In the genomic region with DNA sequence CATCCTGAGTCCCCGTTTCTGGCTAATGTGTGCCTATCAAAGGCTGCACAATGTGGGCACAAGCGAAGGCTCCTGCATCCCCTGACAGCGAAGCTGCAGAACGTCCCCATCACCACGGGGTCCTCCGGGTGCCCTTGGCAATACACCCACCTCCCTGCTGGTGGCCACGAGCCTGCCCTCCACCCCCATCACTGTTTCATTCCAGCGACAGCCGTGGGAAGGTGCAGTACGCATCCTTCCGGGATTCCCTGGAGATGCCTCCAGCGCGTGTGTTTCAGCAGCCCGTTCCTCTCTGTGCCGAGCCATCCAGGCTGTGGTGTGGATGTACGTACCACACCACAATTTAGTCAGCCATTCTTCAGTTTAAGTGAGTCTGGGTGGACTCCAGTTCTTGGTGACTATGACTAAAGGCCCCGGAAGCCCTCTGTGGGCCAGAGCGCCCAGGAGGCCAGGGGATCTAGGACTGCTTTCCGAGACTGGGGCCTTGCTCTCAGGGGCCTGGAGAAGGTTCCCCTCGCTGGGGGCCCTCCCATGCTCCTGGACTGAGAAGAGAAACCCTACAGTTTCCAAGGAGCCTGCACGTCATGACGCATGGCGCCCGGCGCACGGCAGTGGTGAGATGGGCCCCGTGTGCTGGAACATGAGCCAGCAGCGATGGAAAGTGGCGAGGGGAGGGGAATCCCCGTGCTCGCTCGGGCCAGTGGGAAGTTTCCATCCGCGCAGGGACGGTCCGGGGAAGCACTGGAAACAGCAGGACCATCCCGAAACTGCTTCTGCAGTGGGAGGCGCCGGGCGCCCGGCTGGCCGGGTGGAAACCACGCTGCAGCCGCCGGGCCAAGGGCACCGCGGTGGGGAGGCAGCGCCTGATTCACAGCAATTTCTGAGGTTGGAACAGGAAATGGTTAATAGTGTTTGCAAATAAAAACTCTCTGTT, we compare ENCODE assay signal across 9 cellular contexts. TPM values are rescaled to one million over a fixed set of nuclear protein-coding genes. Genes with fewer than 3 reads are reported as not detected.
A peak's percentile ranks its signal among the peaks of the same experiment; 100 is the strongest.
DNase-seq lines count a peak whose midpoint lies in the region; ATAC-seq and TF ChIP-seq lines count a peak whose summit lies in the region.
"Had no signal": no experiment of that assay in that cellular context is flagged by ENCODE, and none has a peak within 500 bp of the region (broad histone marks: within the 10 kb centered on the region; RNA-seq: fewer than 3 reads in every experiment).

No MANE protein-coding gene starts in this region.

- H3K4me1 ChIP-seq in IMR-90 (ENCODE audit: control insufficient read depth, insufficient read depth, low read length) = no peaks in the 10 kb centered on the region; the same call in 1 of the 2 replicates

- CTCF ChIA-PET in IMR-90 (lab: Yijun Ruan, JAX) = no interaction called here

- no peaks in the 10 kb centered on the region for H3K9me3 ChIP-seq in IMR-90 (ENCODE audit: control insufficient read depth, insufficient read depth, low read length)
- H3K9me3 ChIP-seq: gastrocnemius medialis had no signal

- H2BK15ac ChIP-seq in IMR-90 (ENCODE audit: low read depth, low read length) = no peak overlapping the region

- no peaks in the 10 kb centered on the region for H3K36me3 ChIP-seq in IMR-90 (ENCODE audit: control insufficient read depth, insufficient read depth, low read length)
- H3K36me3 ChIP-seq: gastrocnemius medialis had no signal

- DNase-seq in AG20443 (ENCODE audit: low spot score) = peak; percentile 58
- peak; percentile 55 for DNase-seq in IMR-90
- peak; percentile 39 for DNase-seq in activated effector memory CD4-positive, alpha-beta T cell treated with Interleukin-2 at 50 U/mL for 16 hours
- peak; percentile 44 for DNase-seq in natural killer cell treated with Interleukin-12 subunit alpha and Interleukin-12 subunit beta and Interleukin-15 and Interleukin-18, amount 100 ng/mL, for 72 hours (ENCODE audit: low spot score)
- DNase-seq in DMS153 (lab: John Stamatoyannopoulos, UW) = no peak
- no peak for DNase-seq in SHP77 treated with DMSO at 0.1 percent for 48 hours (lab: John Stamatoyannopoulos, UW)
- no peak for DNase-seq in SKM-1 treated with dmso at 0.1 percent for 144 hours (lab: John Stamatoyannopoulos, UW; ENCODE audit: unreplicated experiment)
- DNase-seq: gastrocnemius medialis had no signal

- BruUV-seq in IMR-90 (replicated peaks; lab: Mats Ljungman, UMichigan) = no TSS peak

- peaks cover 5% of the 10 kb centered on the region for H4K20me1 ChIP-seq in IMR-90 (ENCODE audit: insufficient read depth, low read length)

- H3K4me3 ChIP-seq in IMR-90 (ENCODE audit: insufficient read depth, low read depth, low read length) = no peak overlapping the region

- peak overlapping the region; percentile 81 for H2AFZ ChIP-seq in IMR-90 (replicated peaks; ENCODE audit: low read length, poor library complexity)

- no peak overlapping the region for H2BK120ac ChIP-seq in IMR-90 (ENCODE audit: low read depth, low read length)

- H3K9ac ChIP-seq in IMR-90 (ENCODE audit: low read depth, low read length) = no peak overlapping the region

- peaks cover 16% of the 10 kb centered on the region for H3K9me3 Mint-ChIP-seq in natural killer cell treated with Interleukin-12 subunit alpha and Interleukin-12 subunit beta and Interleukin-15 and Interleukin-18, amount 100 ng/mL, for 72 hours

- peak; percentile 28 for ATAC-seq in IMR-90 (ENCODE audit: low read depth)
- ATAC-seq in natural killer cell treated with Interleukin-12 subunit alpha and Interleukin-12 subunit beta and Interleukin-15 and Interleukin-18, amount 100 ng/mL, for 72 hours = peak; percentile 57 to 70
- ATAC-seq in HG03565 (IDR thresholded peaks at IDR 0.05; ENCODE audit: unreplicated experiment) = no peak
- ATAC-seq: gastrocnemius medialis had no signal

- H2BK20ac ChIP-seq in IMR-90 (ENCODE audit: low read depth, low read length) = no peak overlapping the region

- peaks cover 30% of the 10 kb centered on the region for H3K36me3 Mint-ChIP-seq in natural killer cell treated with Interleukin-12 subunit alpha and Interleukin-12 subunit beta and Interleukin-15 and Interleukin-18, amount 100 ng/mL, for 72 hours

- H3K4me2 ChIP-seq in IMR-90 (ENCODE audit: low read depth, low read length) = peak overlapping the region; percentile 22; the same call in 1 of the 2 replicates

- peaks cover 36 to 38% of the 10 kb centered on the region in 2 donors for H3K27me3 Mint-ChIP-seq in natural killer cell treated with Interleukin-12 subunit alpha and Interleukin-12 subunit beta and Interleukin-15 and Interleukin-18, amount 100 ng/mL, for 72 hours

- no peak overlapping the region for H3K18ac ChIP-seq in IMR-90 (ENCODE audit: low read depth, low read length)

- no peak overlapping the region for H3K56ac ChIP-seq in IMR-90 (ENCODE audit: extremely low read depth, insufficient read depth, low read length)

- no peak overlapping the region for H3K23ac ChIP-seq in IMR-90 (ENCODE audit: low read depth, low read length)

- H4K8ac ChIP-seq in IMR-90 (ENCODE audit: low read depth in 2 of 2, low read length in 2 of 2) = no peak overlapping the region

- H4K5ac ChIP-seq in IMR-90 (ENCODE audit: low read depth, low read length) = no peak overlapping the region

- H3K27me3 ChIP-seq in IMR-90 (ENCODE audit: control insufficient read depth, insufficient read depth, low read length) = peaks cover 29% of the 10 kb centered on the region

- H2BK5ac ChIP-seq in IMR-90 (ENCODE audit: low read depth, low read length, poor library complexity, severe bottlenecking) = no peak overlapping the region

- TF ChIP-seq POLR2A in IMR-90 (IDR thresholded peaks at IDR 0.05; ENCODE audit: low read depth, low read length) = no peak

- H2AK5ac ChIP-seq in IMR-90 (ENCODE audit: low read depth, low read length) = no peak overlapping the region

- in situ Hi-C loops in IMR-90 (cut with MboI; ENCODE audit: low sequenced_read_pairs) = no loop called here

- H3K27ac Mint-ChIP-seq in natural killer cell treated with Interleukin-12 subunit alpha and Interleukin-12 subunit beta and Interleukin-15 and Interleukin-18, amount 100 ng/mL, for 72 hours = peak overlapping the region; percentile 19 to 68

- H4K91ac ChIP-seq in IMR-90 (ENCODE audit: insufficient read depth, low read depth, low read length) = no peak overlapping the region

- no peaks in the 10 kb centered on the region for H3K79me1 ChIP-seq in IMR-90 (ENCODE audit: low read depth in 1 of 2, low read length in 2 of 2)

- WGBS in IMR-90 (ENCODE audit: extremely low coverage in 2 of 2, insufficient read length in 1 of 2), 2 experiments = 39% methylated on average over 15 of the region's 48 CpGs; no CpG with 5 or more reads in 1 of the 2 experiments

- no peak for TF ChIP-seq RAD21 in IMR-90 (IDR thresholded peaks at IDR 0.05; ENCODE audit: low read length)

- POLR2A ChIA-PET in IMR-90 (lab: Charles Lee; ENCODE audit: unreplicated experiment) = no interaction called here

- intact Hi-C loops in IMR-90 (cut with micrococcal nuclease) = no loop called here

- H2AK9ac ChIP-seq in IMR-90 (replicated peaks; ENCODE audit: low read depth, low read length, poor library complexity) = peak overlapping the region; percentile 1

- H3K4me1 Mint-ChIP-seq in natural killer cell treated with Interleukin-12 subunit alpha and Interleukin-12 subunit beta and Interleukin-15 and Interleukin-18, amount 100 ng/mL, for 72 hours (ENCODE audit: low read depth in 2 of 2) = peaks cover 47 to 56% of the 10 kb centered on the region in 2 donors

- H3K9me1 ChIP-seq in IMR-90 (ENCODE audit: insufficient read depth, low read length) = peaks cover 19% of the 10 kb centered on the region

- H3K14ac ChIP-seq in IMR-90 (replicated peaks; ENCODE audit: low read depth, low read length) = no peak overlapping the region

- no peak for TF ChIP-seq CTCF in IMR-90 (conservative IDR thresholded peaks at IDR 0.05; ENCODE audit: low read depth, low read length)

- dilution Hi-C loops in IMR-90 (cut with HindIII; ENCODE audit: low sequenced_read_pairs, unreplicated experiment) = no loop called here

- H3K4me3 Mint-ChIP-seq in natural killer cell treated with Interleukin-12 subunit alpha and Interleukin-12 subunit beta and Interleukin-15 and Interleukin-18, amount 100 ng/mL, for 72 hours = peak overlapping the region; percentile 83

- no peak overlapping the region for H3K27ac ChIP-seq in IMR-90 (ENCODE audit: insufficient read depth, low read length)
- H3K27ac ChIP-seq: gastrocnemius medialis had no signal

- H3K4ac ChIP-seq in IMR-90 (ENCODE audit: low read depth, low read length) = no peak overlapping the region

TF ChIP-seq in IMR-90, 13 proteins besides CTCF, POLR2A, EP300 and RAD21 (continues in another document):
- TF ChIP-seq, protein P1, sequence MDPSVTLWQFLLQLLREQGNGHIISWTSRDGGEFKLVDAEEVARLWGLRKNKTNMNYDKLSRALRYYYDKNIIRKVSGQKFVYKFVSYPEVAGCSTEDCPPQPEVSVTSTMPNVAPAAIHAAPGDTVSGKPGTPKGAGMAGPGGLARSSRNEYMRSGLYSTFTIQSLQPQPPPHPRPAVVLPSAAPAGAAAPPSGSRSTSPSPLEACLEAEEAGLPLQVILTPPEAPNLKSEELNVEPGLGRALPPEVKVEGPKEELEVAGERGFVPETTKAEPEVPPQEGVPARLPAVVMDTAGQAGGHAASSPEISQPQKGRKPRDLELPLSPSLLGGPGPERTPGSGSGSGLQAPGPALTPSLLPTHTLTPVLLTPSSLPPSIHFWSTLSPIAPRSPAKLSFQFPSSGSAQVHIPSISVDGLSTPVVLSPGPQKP (IDR thresholded peaks at IDR 0.05; ENCODE audit: borderline replicate concordance, low read depth, low read length) = no peak

RNA-seq across cellular contexts. Expression of gene PDCD1, which starts 4.6 kb away (rescaled TPM):
- total RNA-seq in IMR-90 (2012; rRNA removed) = not detected in 2 replicates
- not detected in 2 replicates for polyA plus RNA-seq in IMR-90 (2012; rRNA removed)
- not detected in 2 replicates for polyA plus RNA-seq in IMR-90 (2012; cell fraction: cytosol; rRNA removed)
- polyA plus RNA-seq in IMR-90 (2012; cell fraction: nucleus; rRNA removed; ENCODE audit: low replicate concordance) = not detected in 2 replicates
- under 1 TPM; 0.78 to 0.89 TPM for total RNA-seq in natural killer cell treated with Interleukin-12 subunit alpha and Interleukin-12 subunit beta and Interleukin-15 and Interleukin-18, amount 100 ng/mL, for 72 hours

RNA-seq across cellular contexts. Expression of gene RTP5, which starts 6.2 kb away (rescaled TPM):
- not detected in 2 replicates for total RNA-seq in IMR-90 (2012; rRNA removed)
- not detected in 2 replicates for polyA plus RNA-seq in IMR-90 (2012; rRNA removed)
- polyA plus RNA-seq in IMR-90 (2012; cell fraction: cytosol; rRNA removed) = not detected in 2 replicates
- not detected in 2 replicates for polyA plus RNA-seq in IMR-90 (2012; cell fraction: nucleus; rRNA removed; ENCODE audit: low replicate concordance)
- not detected for total RNA-seq in natural killer cell treated with Interleukin-12 subunit alpha and Interleukin-12 subunit beta and Interleukin-15 and Interleukin-18, amount 100 ng/mL, for 72 hours
- total RNA-seq: gastrocnemius medialis had no signal

RNA-seq across cellular contexts. Expression of gene NEU4, which starts 54.3 kb away (rescaled TPM):
- not detected in 2 replicates for total RNA-seq in IMR-90 (2012; rRNA removed)
- not detected in 2 replicates for polyA plus RNA-seq in IMR-90 (2012; rRNA removed)
- polyA plus RNA-seq in IMR-90 (2012; cell fraction: cytosol; rRNA removed) = not detected in 2 replicates
- polyA plus RNA-seq in IMR-90 (2012; cell fraction: nucleus; rRNA removed; ENCODE audit: low replicate concordance) = 0.07 TPM in 2 replicates
- total RNA-seq in natural killer cell treated with Interleukin-12 subunit alpha and Interleukin-12 subunit beta and Interleukin-15 and Interleukin-18, amount 100 ng/mL, for 72 hours = 1 to 10 TPM in 1 of 2 donors, under 1 TPM in 1; 0.86 to 3.8 TPM

Comparison
In these comparisons a context has a peak if more than half of its experiments do, and no peak if none do; other contexts are left out.
1. DNase-seq: peak in AG20443 (single experiment), IMR-90 (single experiment), activated effector memory CD4-positive, alpha-beta T cell treated with Interleukin-2 at 50 U/mL for 16 hours (single experiment) and natural killer cell treated with Interleukin-12 subunit alpha and Interleukin-12 subunit beta and Interleukin-15 and Interleukin-18, amount 100 ng/mL, for 72 hours (single experiment); none in DMS153 (single experiment), SHP77 treated with DMSO at 0.1 percent for 48 hours (single experiment) and SKM-1 treated with dmso at 0.1 percent for 144 hours (single experiment).